21 cellular contexts compared by ENCODE assay signal in the genomic region with DNA sequence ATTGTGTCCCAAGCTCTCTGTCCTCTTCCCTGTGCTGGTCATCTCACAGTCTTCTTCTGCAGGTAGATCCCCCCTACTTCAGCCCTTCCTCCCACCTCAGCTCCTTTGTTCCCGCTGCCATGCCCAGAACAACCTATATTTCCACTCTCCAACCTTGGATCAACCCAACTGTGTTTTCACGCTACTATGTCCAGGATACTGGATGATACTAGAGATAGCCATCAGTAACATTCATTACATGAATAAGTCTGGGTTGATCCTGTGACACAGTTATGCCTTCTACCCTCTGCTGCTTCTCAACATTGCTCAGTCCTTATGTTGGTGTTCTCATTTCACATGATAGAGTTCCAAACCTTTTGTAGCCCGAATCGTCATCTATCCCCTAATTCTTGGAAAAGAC.
"Had no signal": no experiment of that assay in that cellular context is flagged by ENCODE, and none has a peak within 500 bp of the region (broad histone marks: within the 10 kb centered on the region; RNA-seq: fewer than 3 reads in every experiment).

No MANE protein-coding gene starts in this region.

- H3K9ac ChIP-seq: neural progenitor cell had no signal

- H3K4me2 ChIP-seq: neural progenitor cell had no signal

- H3K36me3 ChIP-seq: lower lobe of right lung, neural progenitor cell, prostate gland, spleen, thyroid gland had no signal

- H3K27ac ChIP-seq: lower lobe of right lung, neural progenitor cell, prostate gland, skin epidermis, spleen, thyroid gland had no signal

- H3K9me3 ChIP-seq: lower lobe of right lung, prostate gland, spleen, thyroid gland had no signal

- H3K4me3 ChIP-seq: lower lobe of right lung, neural progenitor cell, prostate gland, skin epidermis, spleen, thyroid gland had no signal

- FAIRE-seq: frontal cortex had no signal

- H3K27me3 ChIP-seq: neural progenitor cell, thyroid gland had no signal

- H2AFZ ChIP-seq: neural progenitor cell had no signal

- DNase-seq: cerebellar nuclear complex; cortex of kidney; effector memory CD8-positive, alpha-beta T cell; erythroblast; hypothalamus; immature natural killer cell; islet precursor cell; kidney glomerular epithelial cell; left colon; left ventricle myocardium superior; lower lobe of right lung; naive B cell; right cardiac atrium; spleen; stimulated activated naive B cell treated with anti-CD40 and anti-IgM and Interleukin-4, amounts not matched to agents 10 μg/mL and 1 μg/mL and 100 μg/mL, for 72 hours; thyroid gland; trophoblast cell had no signal

- H3K4me1 ChIP-seq: neural progenitor cell, prostate gland had no signal

- ATAC-seq: effector memory CD8-positive, alpha-beta T cell; left colon; left ventricle myocardium superior; lower lobe of right lung; right cardiac atrium; stimulated activated naive B cell treated with anti-CD40 and anti-IgM and Interleukin-4, amounts not matched to agents 10 μg/mL and 1 μg/mL and 100 μg/mL, for 72 hours had no signal
